ENCODE assay signal across 24 cellular contexts in the genomic region with DNA sequence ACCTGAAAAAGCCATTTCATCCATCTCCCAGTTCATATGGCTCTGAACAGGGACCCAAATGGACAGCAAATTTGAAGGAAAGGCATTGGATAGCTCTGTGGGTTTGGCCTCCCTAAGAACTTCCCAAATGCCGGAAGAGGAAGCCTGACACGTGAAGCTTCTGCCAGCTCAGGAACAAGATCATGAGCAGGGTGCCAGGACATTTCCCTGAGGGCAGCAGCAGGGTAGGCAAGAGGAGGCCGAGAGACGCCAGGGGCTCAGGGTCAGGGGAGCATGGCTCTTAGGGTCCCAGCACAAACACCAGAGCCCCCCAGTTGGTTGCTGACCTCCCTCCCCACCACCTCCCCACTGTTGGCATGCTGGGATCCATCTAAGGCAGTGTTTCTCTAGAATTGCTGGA.
A peak's percentile ranks its signal among the peaks of the same experiment; 100 is the strongest.
DNase-seq lines count a peak whose midpoint lies in the region; ATAC-seq, FAIRE-seq and TF ChIP-seq lines count a peak whose summit lies in the region.
"Had no signal": no experiment of that assay in that cellular context is flagged by ENCODE, and none has a peak within 500 bp of the region (broad histone marks: within the 10 kb centered on the region; RNA-seq: fewer than 3 reads in every experiment).

No MANE protein-coding gene starts in this region.

- H3K14ac ChIP-seq in H1 (ENCODE audit: insufficient read length): no peak overlapping the region

- WGBS in H1 (ENCODE audit: extremely low coverage in 1 of 2, insufficient coverage in 1 of 2, insufficient read length in 1 of 2, insufficient replicate concordance in 2 of 2, low coverage in 1 of 2, low lambda C conversion rate in 2 of 2, missing lambda C conversion rate in 1 of 2), 2 experiments: 75% methylated on average over 4 of the region's 4 CpGs; no CpG with 5 or more reads in 1 of the 2 experiments
- WGBS in sigmoid colon, 2 donors: 64 to 65% methylated on average over 4 of the region's 4 CpGs

- no peak overlapping the region for H3K4me2 ChIP-seq in H1 (ENCODE audit: insufficient read depth in 1 of 2, low read depth in 2 of 2, low read length in 2 of 2)

- TF ChIP-seq CTCF in left ventricle myocardium inferior (IDR thresholded peaks at IDR 0.05; ENCODE audit: borderline replicate concordance): no peak
- TF ChIP-seq CTCF in H1 (IDR thresholded peaks at IDR 0.05; ENCODE audit: control extremely low read depth in 1 of 3, insufficient read depth in 1 of 3, low read depth in 1 of 3, low read length in 3 of 3): no peak
- TF ChIP-seq CTCF in sigmoid colon (IDR thresholded peaks at IDR 0.05): no peak

- H2BK20ac ChIP-seq in H1 (ENCODE audit: low read length): peak overlapping the region; percentile 29; the same call in 1 of the 2 replicates

- no peak overlapping the region for H4K5ac ChIP-seq in H1 (ENCODE audit: insufficient read length, low read depth, low read length)

- H3K23ac ChIP-seq in H1 (ENCODE audit: insufficient read length): no peak overlapping the region

- POLR2A ChIA-PET in H1 (lab: Charles Lee; ENCODE audit: partially characterized antibody): interaction anchor here (3.2 kb wide), 1 partner anchor 8 kb away, joined by 13 read pairs; no protein-coding TSS in a partner anchor

- no peak overlapping the region for H3K9ac ChIP-seq in H1 (replicated peaks in 1 of 4; ENCODE audit: extremely low read depth in 1 of 4, low read depth in 3 of 4, low read length in 3 of 4)
- H3K9ac ChIP-seq: GM23248 had no signal

- peaks cover 11% of the 10 kb centered on the region for H3K4me1 ChIP-seq in left ventricle myocardium inferior
- H3K4me1 ChIP-seq in H1 (replicated peaks in 1 of 4; ENCODE audit: control insufficient read depth in 3 of 4, insufficient read depth in 4 of 4, low read length in 3 of 4): peaks cover 15 to 38% (median 28%) of the 10 kb centered on the region in 4 experiments
- no peaks in the 10 kb centered on the region for H3K4me1 ChIP-seq in sigmoid colon
- H3K4me1 ChIP-seq: BE2C, SJSA1 had no signal

- no peak overlapping the region for H3K4ac ChIP-seq in H1 (replicated peaks; ENCODE audit: insufficient read length, low read depth, low read length)

- no peak overlapping the region for H4K8ac ChIP-seq in H1 (ENCODE audit: extremely low read depth, insufficient read depth, low read length)

- TF ChIP-seq POLR2A in H1 (IDR thresholded peaks at IDR 0.05; ENCODE audit: control extremely low read depth in 1 of 2, low read depth in 2 of 2, low read length in 2 of 2): no peak
- no peak for TF ChIP-seq POLR2A in sigmoid colon (IDR thresholded peaks at IDR 0.05)

- peak overlapping the region; percentile 18; the same call in 1 of the 2 replicates for H2BK15ac ChIP-seq in H1 (ENCODE audit: low read length)

- intact Hi-C loops in Right ventricle myocardium inferior (cut with DNase I): no loop called here
- intact Hi-C loops in left ventricle myocardium inferior (cut with micrococcal nuclease): no loop called here
- intact Hi-C loops in sigmoid colon (cut with DNase I): no loop called here

- CTCF ChIA-PET in H1 (lab: Charles Lee; ENCODE audit: partially characterized antibody): interaction anchor here (1.0 to 7.5 kb wide), 7 partner anchors 15 to 441 kb away, joined by 3 to 46 read pairs (median 8); no protein-coding TSS in a partner anchor

- H2BK120ac ChIP-seq in H1 (replicated peaks; ENCODE audit: low read depth, low read length): peak overlapping the region; percentile 35

- peak overlapping the region; percentile 38; the same call in 1 of the 2 replicates for H3K18ac ChIP-seq in H1 (ENCODE audit: extremely low read depth, low read length)

- H3K27ac ChIP-seq in left ventricle myocardium inferior (replicated peaks) (no peak overlapping the region), H1 (ENCODE audit: low read depth, low read length) (no peak overlapping the region), sigmoid colon (no peak overlapping the region)
- H3K27ac ChIP-seq: GM23248, SJSA1 had no signal

- no peaks in the 10 kb centered on the region for H4K20me1 ChIP-seq in H1 (replicated peaks in 1 of 2; ENCODE audit: control insufficient read depth in 1 of 2, insufficient read depth in 2 of 2, low read length in 2 of 2)

- no peak for DNase-seq in Right ventricle myocardium inferior (ENCODE audit: missing footprints)
- DNase-seq in left ventricle myocardium inferior: no peak
- no peak for DNase-seq in H1 (ENCODE audit: low read depth in 1 of 2, low spot score in 2 of 2)
- peak; percentile 18 for DNase-seq in mesenteric fat pad (ENCODE audit: low spot score)
- peak; percentile 42 for DNase-seq in sigmoid colon
- no peak for DNase-seq in MG63
- DNase-seq: 8988T, ACHN, BE2C, Calu3, DND-41, GM23248, HFFc6, KBM-7, NCI-H1930, NCI-H446, NCI-H524 treated with DMSO at 0.1 percent for 48 hours, NCI-H774 had no signal

- peak overlapping the region; percentile 54 for H4K91ac ChIP-seq in H1 (replicated peaks; ENCODE audit: insufficient read length, low read length)

- ATAC-seq in Right ventricle myocardium inferior (peak; percentile 53), GM18519 (IDR thresholded peaks at IDR 0.05; ENCODE audit: low FRiP score, unreplicated experiment) (no peak), GM21515 (IDR thresholded peaks at IDR 0.05; ENCODE audit: unreplicated experiment) (no peak)

- H2AK5ac ChIP-seq in H1 (ENCODE audit: low read depth, low read length): no peak overlapping the region; the same call in 1 of the 2 replicates

- no peak overlapping the region for H3K4me3 ChIP-seq in left ventricle myocardium inferior
- H3K4me3 ChIP-seq in H1 (ENCODE audit: extremely low read depth in 1 of 4, insufficient read depth in 2 of 4, low read depth in 3 of 4, low read length in 4 of 4): no peak overlapping the region
- no peak overlapping the region for H3K4me3 ChIP-seq in sigmoid colon
- H3K4me3 ChIP-seq in MG63: no peak overlapping the region
- H3K4me3 ChIP-seq: GM23248, HAP-1, SJSA1 had no signal

- no peak overlapping the region for H2BK5ac ChIP-seq in H1 (ENCODE audit: low read depth, low read length)

- no peak for FAIRE-seq in H1 (lab: Jason Lieb, UNC)
- FAIRE-seq: GM18507, RCC 7860 had no signal

- H3K36me3 ChIP-seq in left ventricle myocardium inferior (no peaks in the 10 kb centered on the region), H1 (ENCODE audit: control insufficient read depth in 2 of 4, insufficient read depth in 4 of 4, low read length in 3 of 4) (no peaks in the 10 kb centered on the region), sigmoid colon (no peaks in the 10 kb centered on the region), MG63 (no peaks in the 10 kb centered on the region)
- H3K36me3 ChIP-seq: BE2C, HAP-1, SJSA1 had no signal

- H3K79me2 ChIP-seq in H1 (ENCODE audit: control insufficient read depth in 1 of 2, insufficient read depth in 2 of 2, low read length in 2 of 2): no peaks in the 10 kb centered on the region

- no peak overlapping the region for H2AFZ ChIP-seq in H1 (ENCODE audit: low read length)
- H2AFZ ChIP-seq: GM23248 had no signal

- H3K9me3 ChIP-seq in left ventricle myocardium inferior (replicated peaks) (peaks cover 8% of the 10 kb centered on the region), H1 (ENCODE audit: insufficient read depth in 2 of 2, low read depth in 1 of 2, low read length in 1 of 2) (peaks cover 2 to 8% of the 10 kb centered on the region in 2 experiments; a peak in 2 of 4 replicates), sigmoid colon (peaks cover 0 to 5% (median 1%) of the 10 kb centered on the region in 4 donors), MG63 (no peaks in the 10 kb centered on the region)
- H3K9me3 ChIP-seq: BE2C, SJSA1 had no signal

- peak overlapping the region; percentile 53; the same call in 1 of the 2 replicates for H2BK12ac ChIP-seq in H1 (ENCODE audit: low read depth, low read length)

- TF ChIP-seq RAD21 in H1 (IDR thresholded peaks at IDR 0.05 in 1 of 2, conservative IDR thresholded peaks at IDR 0.05 in 1 of 2; ENCODE audit: low read depth in 2 of 2, low read length in 2 of 2): no peak

- no peak overlapping the region for H3K56ac ChIP-seq in H1 (replicated peaks; ENCODE audit: insufficient read length, low read depth, low read length)

- H3K23me2 ChIP-seq in H1 (ENCODE audit: low read depth, low read length): no peaks in the 10 kb centered on the region

- H3K27me3 ChIP-seq in left ventricle myocardium inferior (ENCODE audit: low read depth): peaks cover 10% of the 10 kb centered on the region
- no peaks in the 10 kb centered on the region for H3K27me3 ChIP-seq in H1 (replicated peaks in 1 of 4; ENCODE audit: control insufficient read depth in 3 of 4, extremely low read depth in 1 of 4, insufficient read depth in 3 of 4, low read length in 3 of 4)
- peaks cover 0 to 4% (median 0%) of the 10 kb centered on the region in 3 donors for H3K27me3 ChIP-seq in sigmoid colon
- H3K27me3 ChIP-seq in MG63: no peaks in the 10 kb centered on the region
- H3K27me3 ChIP-seq: BE2C had no signal

- TF ChIP-seq EP300 in H1 (IDR thresholded peaks at IDR 0.05; ENCODE audit: borderline replicate concordance in 1 of 2, low read depth in 2 of 2, low read length in 2 of 2): no peak
- TF ChIP-seq EP300 in sigmoid colon (IDR thresholded peaks at IDR 0.05): no peak

- H3K79me1 ChIP-seq in H1 (ENCODE audit: low read depth, low read length): no peaks in the 10 kb centered on the region; the same call in 1 of the 2 replicates

TF ChIP-seq in H1, 55 proteins besides CTCF, POLR2A, EP300 and RAD21:
- TF ChIP-seq SP4 (IDR thresholded peaks at IDR 0.05; ENCODE audit: low read length): no peak

Comparison
In these comparisons a context has a peak if more than half of its experiments do, and no peak if none do; other contexts are left out.
1. DNase-seq: peak in mesenteric fat pad (single experiment) and sigmoid colon (single experiment); none in Right ventricle myocardium inferior (single experiment), left ventricle myocardium inferior (single experiment), H1 (0 of 2) and MG63 (single experiment).